ENCODE assay signal across 12 cellular contexts in genomic region chr4:88765729-88766128, GRCh38.
DNase-seq lines count a peak whose midpoint lies in the region; ATAC-seq, FAIRE-seq and TF ChIP-seq lines count a peak whose summit lies in the region.
"Had no signal": no experiment of that assay in that cellular context is flagged by ENCODE, and none has a peak within 500 bp of the region (broad histone marks: within the 10 kb centered on the region; RNA-seq: fewer than 3 reads in every experiment).

No MANE protein-coding gene starts in this region.

- no peak overlapping the region for H3K4me3 ChIP-seq in fibroblast of villous mesenchyme (ENCODE audit: low read depth, low read length)
- no peak overlapping the region for H3K4me3 ChIP-seq in osteoblast (ENCODE audit: insufficient read depth, low read length)
- no peak overlapping the region for H3K4me3 ChIP-seq in small intestine (ENCODE audit: low read depth in 1 of 2, low read length in 2 of 2)

- peak; percentile 87 for DNase-seq in EL
- DNase-seq in fibroblast of villous mesenchyme (ENCODE audit: low read depth): peak; percentile 60
- DNase-seq in osteoblast (ENCODE audit: insufficient read length, low spot score, missing footprints): peak; percentile 69
- DNase-seq in DMS79 treated with DMSO at 0.1 percent for 48 hours (lab: John Stamatoyannopoulos, UW): no peak
- DNase-seq in activated effector memory CD4-positive, alpha-beta T cell treated with Interleukin-2 at 50 U/mL for 16 hours: no peak
- DNase-seq in DMS153 (lab: John Stamatoyannopoulos, UW): no peak
- DNase-seq in small intestine: no peak
- DNase-seq: activated T-cell treated with anti-CD3 and anti-CD28 coated beads for 4 hours; NCI-H1417 treated with DMSO at 0.1 percent for 48 hours; stimulated activated naive B cell treated with anti-CD40 and anti-IgM and Interleukin-4, amounts not matched to agents 10 μg/mL and 1 μg/mL and 100 μg/mL, for 72 hours had no signal

- 61 to 84% (median 74%) methylated on average over 2 of the region's 2 CpGs for WGBS in small intestine, 3 donors

- H3K27ac ChIP-seq in osteoblast (ENCODE audit: low read depth, low read length): no peak overlapping the region
- no peak overlapping the region for H3K27ac ChIP-seq in small intestine (ENCODE audit: low read depth in 1 of 2, low read length in 1 of 2)

- no peaks in the 10 kb centered on the region for H4K20me1 ChIP-seq in osteoblast (ENCODE audit: insufficient read depth, low read length)

- H3K27me3 ChIP-seq in osteoblast (ENCODE audit: insufficient read depth, low read length): no peaks in the 10 kb centered on the region
- H3K27me3 ChIP-seq in small intestine (ENCODE audit: control insufficient read depth in 2 of 2, insufficient read depth in 2 of 2, low read length in 2 of 2): no peaks in the 10 kb centered on the region

- no peak overlapping the region for H2AFZ ChIP-seq in osteoblast (ENCODE audit: low read length)

- H3K36me3 ChIP-seq in osteoblast (ENCODE audit: insufficient read depth, low read length): no peaks in the 10 kb centered on the region
- peaks cover 0 to 6% of the 10 kb centered on the region in 2 donors for H3K36me3 ChIP-seq in small intestine (ENCODE audit: control insufficient read depth in 2 of 2, insufficient read depth in 2 of 2, low read length in 2 of 2)

- peak overlapping the region; percentile 19 for H3K4me2 ChIP-seq in osteoblast (ENCODE audit: insufficient read depth, low read length)

- TF ChIP-seq CTCF in fibroblast of villous mesenchyme (IDR thresholded peaks at IDR 0.05; ENCODE audit: insufficient read depth, low read depth, low read length) (no peak), osteoblast (IDR thresholded peaks at IDR 0.05; ENCODE audit: extremely low read depth, low read depth, low read length) (no peak)

- peak; percentile 99 for ATAC-seq in SK-N-SH treated with all-trans-retinoic acid at 6 μM for 48 hours
- ATAC-seq: stimulated activated naive B cell treated with anti-CD40 and anti-IgM and Interleukin-4, amounts not matched to agents 10 μg/mL and 1 μg/mL and 100 μg/mL, for 72 hours had no signal

- H3K4me1 ChIP-seq in osteoblast (ENCODE audit: insufficient read depth, low read length) (peaks cover 13% of the 10 kb centered on the region), small intestine (ENCODE audit: control insufficient read depth in 2 of 2, insufficient read depth in 1 of 2, low read depth in 1 of 2, low read length in 1 of 2) (no peaks in the 10 kb centered on the region)

- FAIRE-seq in small intestine (lab: Jason Lieb, UNC): no peak
- FAIRE-seq: endometrium had no signal

- H3K79me2 ChIP-seq in osteoblast (ENCODE audit: insufficient read depth, low read length): no peaks in the 10 kb centered on the region

- H3K9me3 ChIP-seq in osteoblast (ENCODE audit: low read depth, low read length) (no peaks in the 10 kb centered on the region), small intestine (ENCODE audit: control insufficient read depth, low read depth) (no peaks in the 10 kb centered on the region)

TF ChIP-seq in SK-N-SH treated with all-trans-retinoic acid at 6 μM for 48 hours, 23 proteins besides CTCF, POLR2A, EP300 and RAD21 (continues in another document):
- TF ChIP-seq ZNF70 (CRISPR knock-in tag; IDR thresholded peaks at IDR 0.05): no peak
- TF ChIP-seq ISL1 (CRISPR knock-in tag; IDR thresholded peaks at IDR 0.05): peak; percentile 50; the same call in 1 of the 2 replicates
- 0 out of 2 replicates have a peak, but pooled peaks have one; percentile 37 for TF ChIP-seq OSR1 (CRISPR knock-in tag; IDR thresholded peaks at IDR 0.05)
- no peak for TF ChIP-seq POU6F1 (CRISPR knock-in tag; IDR thresholded peaks at IDR 0.05; ENCODE audit: borderline replicate concordance, low read depth)
- TF ChIP-seq TSHZ2 (CRISPR knock-in tag; IDR thresholded peaks at IDR 0.05): no peak
- 0 out of 2 replicates have a peak, but pooled peaks have one; percentile 28 for TF ChIP-seq ZFP3 (CRISPR knock-in tag; IDR thresholded peaks at IDR 0.05)
- TF ChIP-seq ZC3H10 (CRISPR knock-in tag; IDR thresholded peaks at IDR 0.05): no peak
- TF ChIP-seq RARB (CRISPR knock-in tag; IDR thresholded peaks at IDR 0.05): no peak
- TF ChIP-seq CSDC2 (CRISPR knock-in tag; IDR thresholded peaks at IDR 0.05): no peak
- no peak for TF ChIP-seq ESRRG (CRISPR knock-in tag; IDR thresholded peaks at IDR 0.05)
- no peak for TF ChIP-seq ARNTL (CRISPR knock-in tag; IDR thresholded peaks at IDR 0.05; ENCODE audit: borderline replicate concordance, low read depth)
- TF ChIP-seq SNAI2 (CRISPR knock-in tag; IDR thresholded peaks at IDR 0.05): no peak
- no peak for TF ChIP-seq CREB5 (CRISPR knock-in tag; IDR thresholded peaks at IDR 0.05; ENCODE audit: low read depth)
- no peak for TF ChIP-seq TCF4 (CRISPR knock-in tag; IDR thresholded peaks at IDR 0.05; ENCODE audit: borderline replicate concordance)
- TF ChIP-seq PPARA (CRISPR knock-in tag; IDR thresholded peaks at IDR 0.05; ENCODE audit: borderline replicate concordance): no peak
- peak; percentile 57; the same call in 1 of the 2 replicates for TF ChIP-seq TOX (CRISPR knock-in tag; IDR thresholded peaks at IDR 0.05; ENCODE audit: borderline replicate concordance)
- no peak for TF ChIP-seq CSRNP3 (CRISPR knock-in tag; IDR thresholded peaks at IDR 0.05)

Comparison
In these comparisons a context has a peak if more than half of its experiments do, and no peak if none do; other contexts are left out.
1. DNase-seq: peak in EL (single experiment), fibroblast of villous mesenchyme (single experiment) and osteoblast (single experiment); none in DMS79 treated with DMSO at 0.1 percent for 48 hours (single experiment), activated effector memory CD4-positive, alpha-beta T cell treated with Interleukin-2 at 50 U/mL for 16 hours (single experiment), DMS153 (single experiment) and small intestine (single experiment).